Comparison of ENCODE assay signal across 14 cellular contexts in genomic region chr17:58004060-58004459, GRCh38. TPM values are rescaled to one million over a fixed set of nuclear protein-coding genes. Genes with fewer than 3 reads are reported as not detected.
DNase-seq lines count a peak whose midpoint lies in the region; ATAC-seq and TF ChIP-seq lines count a peak whose summit lies in the region.
"Had no signal": no experiment of that assay in that cellular context is flagged by ENCODE, and none has a peak within 500 bp of the region (broad histone marks: within the 10 kb centered on the region; RNA-seq: fewer than 3 reads in every experiment).

No MANE protein-coding gene starts in this region.

- peaks cover 59% of the 10 kb centered on the region for H3K4me1 ChIP-seq in A673 (ENCODE audit: insufficient read depth, low read length, poor library complexity, severe bottlenecking)
- H3K4me1 ChIP-seq in iPS-18a (ENCODE audit: control insufficient read depth, low read depth, low read length): peaks cover 27% of the 10 kb centered on the region

- CTCF ChIA-PET in A673 (lab: Charles Lee): no interaction called here

- H3K9ac ChIP-seq in SU-DHL-6 (ENCODE audit: low read length) (0 out of 2 replicates have a peak overlapping the region, but pooled peaks have one; percentile 9), iPS-18a (ENCODE audit: low read length) (no peak overlapping the region)
- H3K9ac ChIP-seq: parathyroid adenoma had no signal

- peaks cover 67% of the 10 kb centered on the region for H4K20me1 ChIP-seq in SU-DHL-6 (ENCODE audit: low read depth, low read length)

- no peak for ATAC-seq in HG03097 (IDR thresholded peaks at IDR 0.05; ENCODE audit: low FRiP score, unreplicated experiment)

- TF ChIP-seq CTCF in A673 (conservative IDR thresholded peaks at IDR 0.05; ENCODE audit: low read depth, low read length) (no peak), SU-DHL-6 (IDR thresholded peaks at IDR 0.05; ENCODE audit: insufficient read depth, low read length, poor library complexity, severe bottlenecking) (no peak)

- DNase-seq in A673 (ENCODE audit: low spot score): no peak
- DNase-seq in NCI-H345 treated with DMSO at 0.1 percent for 48 hours (lab: John Stamatoyannopoulos, UW; ENCODE audit: unreplicated experiment): no peak
- no peak for DNase-seq in KBM-7
- DNase-seq in ecto neural progenitor cell (ENCODE audit: low spot score): no peak
- DNase-seq: aorta, DMS153, immature natural killer cell, NCI-H1092, transverse colon had no signal

- peaks cover 70% of the 10 kb centered on the region for H3K36me3 ChIP-seq in A673 (ENCODE audit: insufficient read depth, low read length, poor library complexity, severe bottlenecking)
- peaks cover 70% of the 10 kb centered on the region for H3K36me3 ChIP-seq in SU-DHL-6 (ENCODE audit: low read length)
- peaks cover 66% of the 10 kb centered on the region for H3K36me3 ChIP-seq in iPS-18a (ENCODE audit: control insufficient read depth, low read depth, low read length)

- BruUV-seq in A673 (replicated peaks; lab: Mats Ljungman, UMichigan): no TSS peak

- H2AFZ ChIP-seq in SU-DHL-6 (ENCODE audit: low read depth, low read length, severe bottlenecking): no peak overlapping the region
- H2AFZ ChIP-seq: parathyroid adenoma had no signal

- H3K27ac ChIP-seq in A673 (ENCODE audit: low read depth, low read length, poor library complexity, severe bottlenecking) (peak overlapping the region; percentile 29), SU-DHL-6 (ENCODE audit: low read depth, low read length) (no peak overlapping the region), iPS-18a (ENCODE audit: low read length) (no peak overlapping the region)
- H3K27ac ChIP-seq: parathyroid adenoma, transverse colon had no signal

- H3K9me2 ChIP-seq in SU-DHL-6 (replicated peaks; ENCODE audit: insufficient read depth, low read length): no peaks in the 10 kb centered on the region

- peak overlapping the region; percentile 76 for H3K4me2 ChIP-seq in SU-DHL-6 (ENCODE audit: low read depth, low read length, poor library complexity, severe bottlenecking)

- POLR2A ChIA-PET in A673 (lab: Charles Lee; ENCODE audit: low non-redundant PET): no interaction called here

- H3K4me3 ChIP-seq in A673 (ENCODE audit: low read depth, low read length, poor library complexity, severe bottlenecking) (peak overlapping the region; percentile 88), GM08714 (ENCODE audit: low read length) (0 out of 2 replicates have a peak overlapping the region, but pooled peaks have one; percentile 32), SU-DHL-6 (ENCODE audit: insufficient read depth, low read length, poor library complexity, severe bottlenecking) (peak overlapping the region; percentile 6), iPS-18a (ENCODE audit: low read length) (peak overlapping the region; percentile 88)
- H3K4me3 ChIP-seq: transverse colon had no signal

- H3K27me3 ChIP-seq in A673 (replicated peaks; ENCODE audit: insufficient read depth, low read depth, low read length, poor library complexity) (no peaks in the 10 kb centered on the region), SU-DHL-6 (ENCODE audit: low read length) (no peaks in the 10 kb centered on the region), iPS-18a (ENCODE audit: control insufficient read depth, insufficient read depth, low read length) (no peaks in the 10 kb centered on the region)
- H3K27me3 ChIP-seq: transverse colon had no signal

- no peaks in the 10 kb centered on the region for H3K9me3 ChIP-seq in A673 (ENCODE audit: low read depth, low read length, poor library complexity, severe bottlenecking)
- H3K9me3 ChIP-seq in SU-DHL-6 (ENCODE audit: insufficient read depth, low read length): no peaks in the 10 kb centered on the region
- no peaks in the 10 kb centered on the region for H3K9me3 ChIP-seq in iPS-18a (ENCODE audit: control insufficient read depth, low read depth, low read length)
- H3K9me3 ChIP-seq: transverse colon had no signal

- in situ Hi-C loops in KBM-7 (cut with MboI; ENCODE audit: low pct_unique_long_range_greater_than_20kb, low sequenced_read_pairs): no loop called here

- H3K79me2 ChIP-seq in SU-DHL-6 (ENCODE audit: insufficient read depth, low read length): peaks cover 48% of the 10 kb centered on the region

- peaks cover 67% of the 10 kb centered on the region for H3F3A ChIP-seq in SU-DHL-6 (ENCODE audit: insufficient read depth)

- intact Hi-C loops in A673 (cut with micrococcal nuclease; ENCODE audit: unreplicated experiment): no loop called here

RNA-seq across cellular contexts. Expression of gene SRSF1, which starts 3.0 kb away (rescaled TPM):
- total RNA-seq in A673 (2021): 491 and 512 TPM in 2 replicates

RNA-seq across cellular contexts. Expression of gene VEZF1, which starts 16.0 kb away (rescaled TPM):
- total RNA-seq in A673 (2021): 75.7 and 77.7 TPM in 2 replicates

RNA-seq across cellular contexts. Expression of gene CUEDC1, which starts 48.8 kb away (rescaled TPM):
- 53.5 and 55.6 TPM in 2 replicates for total RNA-seq in A673 (2021)

Comparison
In these comparisons a context has a peak if more than half of its experiments do, and no peak if none do; other contexts are left out.
1. H3K4me3 ChIP-seq: peak in every context shown above with its lines; median percentile 88 in A673; 88 in iPS-18a; 32 in GM08714; 6 in SU-DHL-6.